In the genomic region with DNA sequence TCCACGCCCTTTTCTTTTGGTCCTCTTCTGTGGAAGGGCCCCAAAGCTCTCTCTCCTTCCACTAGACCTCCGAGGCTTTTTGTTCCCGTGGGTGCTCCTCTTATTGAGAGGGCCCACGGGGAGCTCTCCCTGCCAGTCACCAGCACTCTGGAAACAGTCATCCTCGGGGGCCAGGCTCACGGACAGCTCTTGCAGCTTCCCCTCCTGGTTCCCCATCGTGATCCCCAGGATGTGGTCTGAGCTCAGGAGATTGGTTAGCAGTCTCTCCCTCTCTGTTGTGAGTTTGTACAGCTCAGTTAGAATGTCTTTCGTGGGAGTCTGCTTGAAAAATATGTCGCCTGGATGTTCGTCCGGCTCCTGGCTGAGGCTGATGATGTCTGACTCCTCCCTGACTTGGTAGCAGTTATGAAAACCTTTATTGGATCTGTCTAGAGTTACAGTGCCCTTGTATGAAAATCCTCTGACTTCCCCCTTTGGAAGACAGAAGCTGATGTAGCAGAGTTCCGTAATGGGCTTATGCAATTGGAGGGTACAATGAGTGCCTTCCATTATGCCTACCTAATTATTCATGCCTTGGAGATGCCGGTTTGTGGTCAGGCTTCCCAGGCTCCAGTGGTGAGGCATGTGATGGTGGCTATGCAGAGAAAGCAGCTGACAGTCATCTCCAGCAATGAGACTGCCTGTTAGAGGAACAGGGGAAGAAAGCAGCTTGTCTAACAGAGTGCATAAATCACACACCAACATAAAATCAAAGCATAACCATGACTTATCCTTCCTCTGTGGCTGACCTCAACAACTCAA, we compare ENCODE assay signal across 2 cellular contexts.
A peak's percentile ranks its signal among the peaks of the same experiment; 100 is the strongest.
TF ChIP-seq lines count a peak whose summit lies in the region.

No MANE protein-coding gene starts in this region.

TF ChIP-seq in liver, 16 proteins besides CTCF, POLR2A, EP300 and RAD21:
- TF ChIP-seq, protein P1, sequence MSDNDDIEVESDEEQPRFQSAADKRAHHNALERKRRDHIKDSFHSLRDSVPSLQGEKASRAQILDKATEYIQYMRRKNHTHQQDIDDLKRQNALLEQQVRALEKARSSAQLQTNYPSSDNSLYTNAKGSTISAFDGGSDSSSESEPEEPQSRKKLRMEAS (IDR thresholded peaks at IDR 0.05): peak; percentile 18
- no peak for TF ChIP-seq TAF1 (conservative IDR thresholded peaks at IDR 0.05)

TF ChIP-seq in HepG2, 621 proteins besides CTCF, POLR2A, EP300 and RAD21:
- no peak for TF ChIP-seq PPARG (CRISPR knock-in tag; conservative IDR thresholded peaks at IDR 0.05)
- no peak for TF ChIP-seq ZNF740 (CRISPR knock-in tag; IDR thresholded peaks at IDR 0.05)
- TF ChIP-seq SKI (IDR thresholded peaks at IDR 0.05; ENCODE audit: partially characterized antibody): no peak
- no peak for TF ChIP-seq NR2F1 (CRISPR knock-in tag; IDR thresholded peaks at IDR 0.05)
- TF ChIP-seq SMAD3 (CRISPR knock-in tag; IDR thresholded peaks at IDR 0.05): no peak
- TF ChIP-seq TP53 (CRISPR knock-in tag; conservative IDR thresholded peaks at IDR 0.05): no peak
- TF ChIP-seq SMYD3 (CRISPR knock-in tag; IDR thresholded peaks at IDR 0.05): no peak
TF ChIP-seq in HepG2: peak in this region for 0.
